ENCODE assay signal across 21 cellular contexts in the genomic region with DNA sequence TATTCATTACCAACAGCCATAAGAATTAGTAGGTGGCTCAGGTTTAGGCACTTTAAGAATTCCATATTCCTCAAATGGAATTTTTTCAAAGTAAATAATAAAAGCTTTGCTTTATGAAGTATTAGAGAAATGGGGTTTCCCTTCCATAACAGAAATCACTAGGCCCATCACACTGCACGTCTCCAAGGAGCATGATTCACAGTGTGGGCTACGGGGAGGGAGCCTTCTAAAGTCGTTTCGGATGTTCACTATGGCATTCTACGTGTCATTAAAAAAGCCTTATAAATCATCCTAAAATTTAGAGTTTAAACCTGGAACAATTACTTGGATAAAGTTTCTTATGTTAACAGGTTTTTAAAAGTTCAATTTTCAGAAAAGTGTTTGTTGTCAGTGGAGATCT.
A peak's percentile ranks its signal among the peaks of the same experiment; 100 is the strongest.
DNase-seq lines count a peak whose midpoint lies in the region; ATAC-seq and TF ChIP-seq lines count a peak whose summit lies in the region.
"Had no signal": no experiment of that assay in that cellular context is flagged by ENCODE, and none has a peak within 500 bp of the region (broad histone marks: within the 10 kb centered on the region; RNA-seq: fewer than 3 reads in every experiment).

No MANE protein-coding gene starts in this region.

- H3K4me1 ChIP-seq in heart right ventricle (peaks cover 12 to 100% (median 82%) of the 10 kb centered on the region in 9 donors), right cardiac atrium (ENCODE audit: control insufficient read depth, insufficient read depth, low read length) (peaks cover 18% of the 10 kb centered on the region), upper lobe of right lung (peaks cover 11% of the 10 kb centered on the region)

- peak overlapping the region in 1 of 10 donors; percentile 6 for H3K4me3 ChIP-seq in heart right ventricle
- no peak overlapping the region for H3K4me3 ChIP-seq in right cardiac atrium (ENCODE audit: low read length)
- H3K4me3 ChIP-seq in skeletal muscle cell (ENCODE audit: low read depth, low read length) = no peak overlapping the region
- H3K4me3 ChIP-seq in upper lobe of right lung = no peak overlapping the region
- no peak overlapping the region for H3K4me3 ChIP-seq in brain microvascular endothelial cell (ENCODE audit: low read depth, low read length)
- H3K4me3 ChIP-seq: lung, upper lobe of left lung had no signal

- H3K9me3 ChIP-seq in heart right ventricle (no peaks in the 10 kb centered on the region), right cardiac atrium (ENCODE audit: control insufficient read depth, low read length) (no peaks in the 10 kb centered on the region), upper lobe of right lung (no peaks in the 10 kb centered on the region)
- H3K9me3 ChIP-seq: upper lobe of left lung had no signal

- H3K27me3 ChIP-seq in heart right ventricle = no peaks in the 10 kb centered on the region
- no peaks in the 10 kb centered on the region for H3K27me3 ChIP-seq in right cardiac atrium (ENCODE audit: control insufficient read depth, insufficient read depth)
- no peaks in the 10 kb centered on the region for H3K27me3 ChIP-seq in upper lobe of right lung
- no peaks in the 10 kb centered on the region for H3K27me3 ChIP-seq in brain microvascular endothelial cell (replicated peaks)
- H3K27me3 ChIP-seq: upper lobe of left lung had no signal

- no peak for DNase-seq in heart right ventricle
- DNase-seq in Right ventricle myocardium inferior (ENCODE audit: missing footprints) = no peak
- DNase-seq in right cardiac atrium = no peak
- peak; percentile 36 for DNase-seq in skeletal muscle cell (ENCODE audit: low read depth)
- DNase-seq in upper lobe of right lung = no peak
- no peak for DNase-seq in amniotic stem cell (lab: John Stamatoyannopoulos, UW)
- DNase-seq in brain microvascular endothelial cell = no peak
- DNase-seq: activated CD4-positive, alpha-beta T cell treated with anti-CD3 and anti-CD28 coated beads for 4 hours; activated naive CD4-positive, alpha-beta T cell treated with anti-CD3 and anti-CD28 coated beads, Interleukin-2, amount 10 ng/mL, durations not matched to agents 7 days and 5 days; activated T-cell treated with anti-CD3 and anti-CD28 coated beads, Interleukin-2, amount 50 U/mL, for 72 hours; CD4-positive, CD25-positive, alpha-beta regulatory T cell; DMS153; effector memory CD8-positive, alpha-beta T cell; immature natural killer cell; NCI-H1436 treated with DMSO at 0.1 percent for 48 hours; NCI-H526; upper lobe of left lung had no signal

- 48 to 51% methylated on average over 5 of the region's 5 CpGs for WGBS in heart right ventricle, 2 donors
- WGBS in right cardiac atrium = 32% methylated on average over 5 of the region's 5 CpGs

- TF ChIP-seq CTCF in heart right ventricle (IDR thresholded peaks at IDR 0.05) (no peak), upper lobe of right lung (IDR thresholded peaks at IDR 0.05) (no peak), brain microvascular endothelial cell (IDR thresholded peaks at IDR 0.05; ENCODE audit: low read depth, low read length, missing control alignments) (no peak)

- intact Hi-C loops in heart right ventricle (cut with DNase I) (loop anchor here in 5 of 10 donors (5.0 to 10.0 kb wide), 5 partner anchors 39 to 117 kb away; a partner anchor contains a TSS), Right ventricle myocardium inferior (cut with DNase I) (no loop called here), right cardiac atrium (cut with DNase I) (no loop called here), upper lobe of right lung (cut with DNase I) (no loop called here)

- H3K27ac ChIP-seq in heart right ventricle = peak overlapping the region in 9 of 10 donors; percentile 10 to 85 (median 73)
- H3K27ac ChIP-seq in right cardiac atrium (ENCODE audit: low read length) = peak overlapping the region; percentile 72
- no peak overlapping the region for H3K27ac ChIP-seq in upper lobe of right lung
- no peak overlapping the region for H3K27ac ChIP-seq in brain microvascular endothelial cell
- H3K27ac ChIP-seq: HL-60 had no signal

- H3K36me3 ChIP-seq in heart right ventricle (no peaks in the 10 kb centered on the region), upper lobe of right lung (no peaks in the 10 kb centered on the region), brain microvascular endothelial cell (replicated peaks) (no peaks in the 10 kb centered on the region)
- H3K36me3 ChIP-seq: upper lobe of left lung had no signal

- ATAC-seq in heart right ventricle (no peak), Right ventricle myocardium inferior (no peak), right cardiac atrium (peak in 1 of 2 donors; percentile 62), GM21723 (IDR thresholded peaks at IDR 0.05; ENCODE audit: unreplicated experiment) (no peak), upper lobe of right lung (no peak)
- ATAC-seq: activated T-cell treated with anti-CD3 and anti-CD28 coated beads, Interleukin-2, amount 50 U/mL, for 72 hours; effector memory CD8-positive, alpha-beta T cell; stimulated activated memory B cell treated with anti-CD40 and anti-IgM and Interleukin-4, amounts not matched to agents 10 μg/mL and 1 μg/mL and 100 μg/mL, for 72 hours had no signal

- in situ Hi-C loops in brain microvascular endothelial cell (cut with HindIII; ENCODE audit: low pct_ligation_motif_present, low sequenced_read_pairs) = loop anchor here (25.0 kb wide), 1 partner anchor 111 kb away; no protein-coding TSS in a partner anchor

Comparison
In these comparisons a context has a peak if more than half of its experiments do, and no peak if none do; other contexts are left out.
1. H3K27ac ChIP-seq: peak in heart right ventricle (9 of 10) and right cardiac atrium (single experiment); none in upper lobe of right lung (single experiment) and brain microvascular endothelial cell (single experiment).